In genomic region chr17:39704821-39705551, GRCh38 we compare ENCODE assay signal across 9 cellular contexts. TPM values are rescaled to one million over a fixed set of nuclear protein-coding genes. Genes with fewer than 3 reads are reported as not detected.
A peak's percentile ranks its signal among the peaks of the same experiment; 100 is the strongest.
DNase-seq lines count a peak whose midpoint lies in the region; ATAC-seq and TF ChIP-seq lines count a peak whose summit lies in the region.
"Had no signal": no experiment of that assay in that cellular context is flagged by ENCODE, and none has a peak within 500 bp of the region (broad histone marks: within the 10 kb centered on the region; RNA-seq: fewer than 3 reads in every experiment).

No MANE protein-coding gene starts in this region.

- no peak overlapping the region for H3K18ac ChIP-seq in trophoblast cell (ENCODE audit: low read length)

- ATAC-seq in CD4-positive, CD25-positive, alpha-beta regulatory T cell (ENCODE audit: low read depth in 2 of 2): no peak
- ATAC-seq in heart right ventricle: peak in 3 of 8 donors; percentile 6 to 31 (median 14)
- no peak for ATAC-seq in GM19395 (IDR thresholded peaks at IDR 0.05; ENCODE audit: unreplicated experiment)

- H4K12ac ChIP-seq in trophoblast cell (ENCODE audit: low read depth, low read length): no peak overlapping the region

- 46 to 60% methylated on average over 11 of the region's 11 CpGs for WGBS in heart right ventricle, 2 donors
- 100% methylated on average over 1 of the region's 11 CpGs for WGBS in trophoblast cell (ENCODE audit: extremely low coverage, insufficient coverage, insufficient read length)

- no peaks in the 10 kb centered on the region for H3K9me3 ChIP-seq in CD4-positive, CD25-positive, alpha-beta regulatory T cell (ENCODE audit: control insufficient read depth in 2 of 2, low read length in 2 of 2)
- no peaks in the 10 kb centered on the region for H3K9me3 ChIP-seq in adipocyte (ENCODE audit: control insufficient read depth, low read length)
- H3K9me3 ChIP-seq in heart right ventricle: no peaks in the 10 kb centered on the region
- H3K9me3 ChIP-seq in trophoblast cell (ENCODE audit: insufficient read depth, low read depth, low read length): peaks cover 3% of the 10 kb centered on the region

- H3K36me3 ChIP-seq in CD4-positive, CD25-positive, alpha-beta regulatory T cell (ENCODE audit: control insufficient read depth, insufficient read depth, low read length): no peaks in the 10 kb centered on the region
- H3K36me3 ChIP-seq in adipocyte (ENCODE audit: control insufficient read depth, insufficient read depth, low read length, severe bottlenecking) (peaks cover 26% of the 10 kb centered on the region), heart right ventricle (peaks cover 0 to 34% (median 18%) of the 10 kb centered on the region in 9 donors), trophoblast cell (ENCODE audit: control insufficient read depth in 1 of 2, insufficient read depth in 2 of 2, low read length in 2 of 2) (peaks cover 27 to 29% of the 10 kb centered on the region in 2 experiments)

- no peak overlapping the region for H3K27ac ChIP-seq in CD4-positive, CD25-positive, alpha-beta regulatory T cell (ENCODE audit: insufficient read depth, low read length, poor library complexity, severe bottlenecking)
- H3K27ac ChIP-seq in heart right ventricle: peak overlapping the region in 9 of 10 donors; percentile 56 to 82 (median 70)
- H3K27ac ChIP-seq in trophoblast cell (ENCODE audit: low read depth, low read length): no peak overlapping the region

- no peak overlapping the region for H2BK12ac ChIP-seq in trophoblast cell (ENCODE audit: low read length)

- H2BK5ac ChIP-seq in trophoblast cell (ENCODE audit: low read depth, low read length, poor library complexity): no peak overlapping the region

- peak in 4 of 9 donors; percentile 6 to 27 (median 19) for TF ChIP-seq CTCF in heart right ventricle (IDR thresholded peaks at IDR 0.05)

- H2AFZ ChIP-seq in trophoblast cell (ENCODE audit: insufficient read depth, low read length, poor library complexity): no peak overlapping the region

- no peak overlapping the region for H3K4me2 ChIP-seq in trophoblast cell (ENCODE audit: low read length)

- H4K8ac ChIP-seq in trophoblast cell (ENCODE audit: low read depth, low read length): peak overlapping the region; percentile 30

- peaks cover 6 to 55% (median 12%) of the 10 kb centered on the region in 4 donors for H3K4me1 Mint-ChIP-seq in CD4-positive, CD25-positive, alpha-beta regulatory T cell

- H3K23ac ChIP-seq in trophoblast cell (ENCODE audit: low read length): no peak overlapping the region

- H3K79me2 ChIP-seq in trophoblast cell (ENCODE audit: control insufficient read depth, insufficient read depth, low read length, poor library complexity): peaks cover 5% of the 10 kb centered on the region

- H3K9ac ChIP-seq in adipocyte (ENCODE audit: low read length): no peak overlapping the region
- H3K9ac ChIP-seq in trophoblast cell (ENCODE audit: low read length): no peak overlapping the region

- peaks cover 4% of the 10 kb centered on the region for H3K79me1 ChIP-seq in trophoblast cell (ENCODE audit: low read length)

- H3K27ac Mint-ChIP-seq in CD4-positive, CD25-positive, alpha-beta regulatory T cell: peak overlapping the region in 2 of 3 donors; percentile 11 to 59

- H3K4me1 ChIP-seq in CD4-positive, CD25-positive, alpha-beta regulatory T cell (ENCODE audit: control insufficient read depth, insufficient read depth, low read length, poor library complexity, severe bottlenecking): peaks cover 23% of the 10 kb centered on the region
- peaks cover 5% of the 10 kb centered on the region for H3K4me1 ChIP-seq in adipocyte (ENCODE audit: control insufficient read depth, insufficient read depth, low read length)
- H3K4me1 ChIP-seq in heart right ventricle: peaks cover 10 to 62% (median 40%) of the 10 kb centered on the region in 9 donors
- H3K4me1 ChIP-seq in trophoblast cell (ENCODE audit: control insufficient read depth in 1 of 2, insufficient read depth in 2 of 2, low read length in 2 of 2): peaks cover 7 to 21% of the 10 kb centered on the region in 2 experiments

- no peak overlapping the region for H3K4me3 Mint-ChIP-seq in CD4-positive, CD25-positive, alpha-beta regulatory T cell

- H2AK5ac ChIP-seq in trophoblast cell (ENCODE audit: low read length): no peak overlapping the region

- no peaks in the 10 kb centered on the region for H3K36me3 Mint-ChIP-seq in CD4-positive, CD25-positive, alpha-beta regulatory T cell

- H2BK120ac ChIP-seq in trophoblast cell (ENCODE audit: insufficient read depth, low read length, poor library complexity): no peak overlapping the region

- H3K27me3 ChIP-seq in CD4-positive, CD25-positive, alpha-beta regulatory T cell (ENCODE audit: control insufficient read depth, insufficient read depth, low read length): peaks cover 8% of the 10 kb centered on the region
- H3K27me3 ChIP-seq in adipocyte (replicated peaks; ENCODE audit: control insufficient read depth, insufficient read depth, low read length) (no peaks in the 10 kb centered on the region), heart right ventricle (peaks cover 0 to 20% (median 0%) of the 10 kb centered on the region in 7 donors), trophoblast cell (ENCODE audit: insufficient read depth, low read length) (no peaks in the 10 kb centered on the region)

- peaks cover 0 to 3% (median 0%) of the 10 kb centered on the region in 7 donors for H3K9me3 Mint-ChIP-seq in CD4-positive, CD25-positive, alpha-beta regulatory T cell

- intact Hi-C loops in heart right ventricle (cut with DNase I): no loop called here

- H3K14ac ChIP-seq in trophoblast cell (ENCODE audit: low read length): no peak overlapping the region

- H3K4me3 ChIP-seq in CD4-positive, CD25-positive, alpha-beta regulatory T cell (ENCODE audit: low read depth, low read length): no peak overlapping the region
- H3K4me3 ChIP-seq in adipocyte (ENCODE audit: low read length): no peak overlapping the region
- no peak overlapping the region for H3K4me3 ChIP-seq in heart right ventricle
- H3K4me3 ChIP-seq in trophoblast cell (ENCODE audit: low read depth, low read length): no peak overlapping the region

- DNase-seq in CD4-positive, CD25-positive, alpha-beta regulatory T cell: no peak
- DNase-seq in adipocyte (ENCODE audit: low read depth): peak; percentile 62
- DNase-seq in heart right ventricle: no peak
- peak; percentile 51 to 71 for DNase-seq in trophoblast cell
- DNase-seq in GDM1 (lab: John Stamatoyannopoulos, UW): no peak
- DNase-seq in activated CD4-positive, alpha-beta T cell treated with anti-CD3 and anti-CD28 coated beads for 1 hour: no peak
- no peak for DNase-seq in amygdala (lab: John Stamatoyannopoulos, UW)
- DNase-seq: NCI-H524 treated with DMSO at 0.1 percent for 48 hours had no signal

- no peak overlapping the region for H4K91ac ChIP-seq in trophoblast cell (ENCODE audit: low read depth, low read length)

- peaks cover 29% of the 10 kb centered on the region for H3K27me3 Mint-ChIP-seq in CD4-positive, CD25-positive, alpha-beta regulatory T cell

- H3K4ac ChIP-seq in trophoblast cell (ENCODE audit: low read depth, low read length): peak overlapping the region; percentile 47

RNA-seq across cellular contexts. Expression of gene ERBB2, which starts 5.1 kb away (rescaled TPM):
- 5.5 TPM for total RNA-seq in CD4-positive, CD25-positive, alpha-beta regulatory T cell
- under 1 TPM; 0.36 to 0.80 (median 0.57) TPM for polyA plus RNA-seq in CD4-positive, CD25-positive, alpha-beta regulatory T cell
- total RNA-seq in heart right ventricle: 10 to 100 TPM; 53.9 to 89.1 (median 68.1) TPM
- polyA plus RNA-seq in heart right ventricle: 10 to 100 TPM; 40.3 to 41.2 TPM
- polyA plus RNA-seq in trophoblast cell (2013): 30.7 and 30.9 TPM in 2 replicates

RNA-seq across cellular contexts. Expression of gene PGAP3, which starts 17.1 kb away (rescaled TPM):
- total RNA-seq in CD4-positive, CD25-positive, alpha-beta regulatory T cell: 28.0 TPM
- polyA plus RNA-seq in CD4-positive, CD25-positive, alpha-beta regulatory T cell: 10 to 100 TPM; 15.2 to 23.3 (median 17.5) TPM
- total RNA-seq in heart right ventricle: 10 to 100 TPM in 9 of 10 donors, 1 to 10 TPM in 1; 9.2 to 18.2 (median 13.8) TPM
- polyA plus RNA-seq in heart right ventricle: 10 to 100 TPM; 12.5 to 16.8 TPM
- polyA plus RNA-seq in trophoblast cell (2013): 3.7 and 4.3 TPM in 2 replicates

RNA-seq across cellular contexts. Expression of gene MIEN1, which starts 25.3 kb away (rescaled TPM):
- total RNA-seq in CD4-positive, CD25-positive, alpha-beta regulatory T cell: 44.1 TPM
- 100 to 1,000 TPM in 3 of 4 donors, 10 to 100 TPM in 1; 93.5 to 158 (median 127) TPM for polyA plus RNA-seq in CD4-positive, CD25-positive, alpha-beta regulatory T cell
- total RNA-seq in heart right ventricle: 10 to 100 TPM; 27.7 to 68.4 (median 39.1) TPM
- 100 to 1,000 TPM; 104 to 190 TPM for polyA plus RNA-seq in heart right ventricle
- 44.1 and 45.7 TPM in 2 replicates for polyA plus RNA-seq in trophoblast cell (2013)

RNA-seq across cellular contexts. Expression of gene GRB7, which starts 32.8 kb away (rescaled TPM):
- total RNA-seq in CD4-positive, CD25-positive, alpha-beta regulatory T cell: not detected
- not detected for polyA plus RNA-seq in CD4-positive, CD25-positive, alpha-beta regulatory T cell
- total RNA-seq in heart right ventricle: 1 to 10 TPM in 5 of 10 donors, under 1 TPM in 5; 0.44 to 4.7 (median 1.0) TPM
- polyA plus RNA-seq in heart right ventricle: 1 to 10 TPM; 1.1 to 2.9 TPM
- 28.4 and 29.4 TPM in 2 replicates for polyA plus RNA-seq in trophoblast cell (2013)

RNA-seq across cellular contexts. Expression of gene PNMT, which starts 36.7 kb away (rescaled TPM):
- total RNA-seq in CD4-positive, CD25-positive, alpha-beta regulatory T cell: 1.2 TPM
- not detected for polyA plus RNA-seq in CD4-positive, CD25-positive, alpha-beta regulatory T cell
- 10 to 100 TPM in 1 of 10 donors, 1 to 10 TPM in 9; 2.7 to 12.8 (median 3.9) TPM for total RNA-seq in heart right ventricle
- polyA plus RNA-seq in heart right ventricle: 10 to 100 TPM; 16.8 to 30.0 TPM
- polyA plus RNA-seq in trophoblast cell (2013): 0.05 and 0.07 TPM in 2 replicates

Comparison
In these comparisons a context has a peak if more than half of its experiments do, and no peak if none do; other contexts are left out.
1. DNase-seq: peak in adipocyte (single experiment) and trophoblast cell (2 of 2); none in CD4-positive, CD25-positive, alpha-beta regulatory T cell (0 of 3), heart right ventricle (0 of 2), GDM1 (single experiment), activated CD4-positive, alpha-beta T cell treated with anti-CD3 and anti-CD28 coated beads for 1 hour (single experiment) and amygdala (0 of 56).
2. H3K27ac ChIP-seq: peak in heart right ventricle (9 of 10); none in CD4-positive, CD25-positive, alpha-beta regulatory T cell (single experiment) and trophoblast cell (single experiment).